Comparison of ENCODE assay signal across 8 cellular contexts in the genomic region with DNA sequence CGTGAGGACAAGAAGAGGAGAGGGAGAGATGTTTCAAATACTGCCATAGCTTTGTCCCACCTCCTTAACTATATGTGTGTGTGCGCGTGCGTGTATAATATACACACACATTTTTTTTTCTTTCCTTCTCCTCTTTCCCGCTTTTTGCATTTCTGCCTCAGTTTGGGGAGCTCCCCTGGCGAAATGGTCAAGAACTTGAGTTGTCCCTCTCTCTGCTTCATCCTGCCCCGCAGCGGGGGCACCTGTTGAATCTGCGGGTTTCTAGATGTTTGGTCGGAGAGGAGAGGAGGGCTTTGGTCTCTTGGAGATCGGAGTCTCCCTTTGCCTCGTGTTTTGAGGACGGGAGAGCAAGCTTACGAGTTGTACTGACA. TPM values are rescaled to one million over a fixed set of nuclear protein-coding genes. Genes with fewer than 3 reads are reported as not detected.
DNase-seq lines count a peak whose midpoint lies in the region; ATAC-seq and TF ChIP-seq lines count a peak whose summit lies in the region.

No MANE protein-coding gene starts in this region.

- H3K27me3 ChIP-seq in ACC112 (ENCODE audit: insufficient read depth, low read length) (no peaks in the 10 kb centered on the region), right atrium auricular region (no peaks in the 10 kb centered on the region)

- peaks cover 11% of the 10 kb centered on the region for H3K4me1 Mint-ChIP-seq in activated naive CD8-positive, alpha-beta T cell (ENCODE audit: low read depth)

- peaks cover 22% of the 10 kb centered on the region for H3K79me2 ChIP-seq in ACC112 (ENCODE audit: control insufficient read depth, insufficient read depth, low read length, unreplicated experiment)

- TF ChIP-seq CTCF in GM12875 (IDR thresholded peaks at IDR 0.05; ENCODE audit: borderline replicate concordance, insufficient read depth, low read depth, low read length) (no peak), right atrium auricular region (IDR thresholded peaks at IDR 0.05) (no peak), retinal pigment epithelial cell (conservative IDR thresholded peaks at IDR 0.05; ENCODE audit: low read depth, low read length) (no peak)

- H3K9me3 ChIP-seq in right atrium auricular region, result no peaks in the 10 kb centered on the region

- peak overlapping the region; percentile 92 for H3K27ac Mint-ChIP-seq in activated naive CD8-positive, alpha-beta T cell

- H3K27me3 Mint-ChIP-seq in activated naive CD8-positive, alpha-beta T cell, result no peaks in the 10 kb centered on the region

- DNase-seq in NCI-H2107 (lab: John Stamatoyannopoulos, UW), result peak; percentile 11
- no peak for DNase-seq in right atrium auricular region (ENCODE audit: low spot score)
- no peak for DNase-seq in retinal pigment epithelial cell (ENCODE audit: low read depth)
- DNase-seq in DMS153 treated with DMSO at 0.1 percent for 48 hours (lab: John Stamatoyannopoulos, UW; ENCODE audit: unreplicated experiment), result no peak

- H3K9me3 Mint-ChIP-seq in activated naive CD8-positive, alpha-beta T cell (ENCODE audit: low read depth), result peaks cover 4% of the 10 kb centered on the region

- ATAC-seq in HG02884 (IDR thresholded peaks at IDR 0.05; ENCODE audit: unreplicated experiment), result peak; percentile 34

- H3K27ac ChIP-seq in ACC112 (ENCODE audit: low read depth, low read length), result peak overlapping the region; percentile 56; the same call in 1 of the 2 replicates
- peak overlapping the region; percentile 77 to 88 for H3K27ac ChIP-seq in right atrium auricular region

- H3K4me1 ChIP-seq in ACC112 (ENCODE audit: control insufficient read depth, insufficient read depth, low read length, unreplicated experiment) (peaks cover 9% of the 10 kb centered on the region), right atrium auricular region (peaks cover 0 to 25% of the 10 kb centered on the region in 2 donors)

- peak overlapping the region; percentile 98 for H2AFZ ChIP-seq in ACC112 (ENCODE audit: low read length, unreplicated experiment)

- H3K36me3 ChIP-seq in ACC112 (ENCODE audit: insufficient read depth, low read length) (peaks cover 24% of the 10 kb centered on the region), right atrium auricular region (peaks cover 20% of the 10 kb centered on the region)

- peak overlapping the region; percentile 97 for H3K4me3 Mint-ChIP-seq in activated naive CD8-positive, alpha-beta T cell

- peak overlapping the region; percentile 98 for H3K4me3 ChIP-seq in ACC112 (ENCODE audit: low read depth, low read length)
- H3K4me3 ChIP-seq in GM12875 (ENCODE audit: low read depth, low read length), result peak overlapping the region; percentile 92
- peak overlapping the region; percentile 63 to 77 for H3K4me3 ChIP-seq in right atrium auricular region
- H3K4me3 ChIP-seq in retinal pigment epithelial cell (ENCODE audit: low read length), result peak overlapping the region; percentile 85

- H3K36me3 Mint-ChIP-seq in activated naive CD8-positive, alpha-beta T cell, result peaks cover 31% of the 10 kb centered on the region

RNA-seq across cellular contexts. Expression of a gene that starts 0.5 kb away (rescaled TPM):
- total RNA-seq in right atrium auricular region, result 10 to 100 TPM; 21.4 to 23.1 TPM
